Comparison of ENCODE assay signal across 29 cellular contexts in the genomic region with DNA sequence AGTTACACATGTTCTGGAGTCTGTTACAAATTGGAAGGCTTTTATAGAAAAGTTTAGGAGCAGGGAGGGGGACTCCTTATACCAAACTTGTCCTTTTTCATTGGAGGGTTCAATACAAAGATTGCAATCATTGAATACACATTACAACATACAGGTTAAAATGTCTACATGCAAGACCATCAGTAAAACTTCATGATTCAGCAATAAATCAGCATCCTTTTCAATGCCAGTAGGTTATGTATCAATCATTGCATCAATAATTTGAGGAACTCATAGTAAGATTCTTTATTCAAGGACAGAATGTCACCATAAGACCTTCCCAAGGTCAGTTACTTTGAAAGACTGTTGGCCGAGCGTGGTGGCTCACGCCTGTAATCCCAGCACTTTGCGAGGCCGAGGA. TPM values are rescaled to one million over a fixed set of nuclear protein-coding genes. Genes with fewer than 3 reads are reported as not detected.
"Had no signal": no experiment of that assay in that cellular context is flagged by ENCODE, and none has a peak within 500 bp of the region (broad histone marks: within the 10 kb centered on the region; RNA-seq: fewer than 3 reads in every experiment).

No MANE protein-coding gene starts in this region.

- H3K4me3 ChIP-seq: neural progenitor cell, ovary, psoas muscle, skin epidermis, smooth muscle cell, spleen, suprapubic skin, testis, tibial artery, transverse colon, upper lobe of right lung, uterus had no signal

- H3K27ac ChIP-seq: neural progenitor cell, ovary, parathyroid adenoma, psoas muscle, skin epidermis, spleen, suprapubic skin, testis, tibial artery, transverse colon, upper lobe of right lung, uterus had no signal

- H3K36me3 ChIP-seq: neural progenitor cell, ovary, suprapubic skin, tibial artery, transverse colon, upper lobe of right lung, uterus had no signal

- H3K9me3 ChIP-seq: ovary, psoas muscle, spleen, suprapubic skin, testis, tibial artery, transverse colon, upper lobe of right lung, uterus had no signal

- H3K4me1 ChIP-seq: parathyroid adenoma, psoas muscle, spleen, suprapubic skin, testis, tibial artery, transverse colon, upper lobe of right lung, uterus had no signal

- H3K27me3 ChIP-seq: neural progenitor cell, ovary, suprapubic skin, testis, tibial artery, transverse colon, upper lobe of right lung, uterus had no signal

- H3K9ac ChIP-seq: neural progenitor cell, parathyroid adenoma had no signal

- H3K79me2 ChIP-seq: parathyroid adenoma had no signal

- H3K4me2 ChIP-seq: neural progenitor cell, smooth muscle cell had no signal

- H2AFZ ChIP-seq: neural progenitor cell, parathyroid adenoma had no signal

- DNase-seq: natural killer cell; occipital lobe; ovary; posterior cingulate gyrus; psoas muscle; right cardiac atrium; spleen; stimulated activated CD4-positive, alpha-beta T cell treated with anti-CD3 and anti-CD28 coated beads, Interleukin-12 subunit alpha, Interleukin-12 subunit beta, amount 100 ng/mL, for 4 hours; stimulated activated CD4-positive, alpha-beta T cell treated with anti-CD3 and anti-CD28 coated beads, Interleukin-1b, Interleukin-23, amount 100 ng/mL, for 48 hours; stimulated activated CD4-positive, alpha-beta T cell treated with anti-CD3 and anti-CD28 coated beads, Interleukin-4, amount 100 ng/mL, for 1 hour; stimulated activated CD4-positive, alpha-beta T cell treated with anti-CD3 and anti-CD28 coated beads, Interleukin-4, amount 100 ng/mL, for 4 hours; stimulated activated CD8-positive, alpha-beta memory T cell treated with anti-CD3 and anti-CD28 coated beads, Interleukin-4, amount 100 ng/mL, for 48 hours; stimulated activated naive CD4-positive, alpha-beta T cell; stimulated activated naive CD8-positive, alpha-beta T cell treated with anti-CD3 and anti-CD28 coated beads, Interleukin-15, amount 100 ng/mL, for 72 hours; stimulated activated naive CD8-positive, alpha-beta T cell treated with anti-CD3 and anti-CD28 coated beads, Interleukin-15, Interleukin-2, amounts not matched to agents 100 U/mL and 50 U/mL, for 24 hours; substantia nigra; testis; tibial artery; transverse colon; upper lobe of right lung; uterus had no signal

- ATAC-seq: natural killer cell; psoas muscle; right cardiac atrium; sciatic nerve; stimulated activated memory B cell treated with anti-CD40 and anti-IgM and Interleukin-4, amounts not matched to agents 10 μg/mL and 1 μg/mL and 100 μg/mL, for 72 hours; stimulated activated naive CD8-positive, alpha-beta T cell treated with anti-CD3 and anti-CD28 coated beads, Interleukin-15, amount 100 ng/mL, for 72 hours; stimulated activated naive CD8-positive, alpha-beta T cell treated with anti-CD3 and anti-CD28 coated beads, Interleukin-15, Interleukin-2, amounts not matched to agents 100 U/mL and 50 U/mL, for 24 hours; upper lobe of right lung had no signal

RNA-seq across cellular contexts. Expression of gene GALNT8, which starts 16.5 kb away (rescaled TPM):
- total RNA-seq: osteoblast had no signal
